In genomic region chr1:203085528-203086406, GRCh38 we compare ENCODE assay signal across 17 cellular contexts. TPM values are rescaled to one million over a fixed set of nuclear protein-coding genes. Genes with fewer than 3 reads are reported as not detected.
A peak's percentile ranks its signal among the peaks of the same experiment; 100 is the strongest.
DNase-seq lines count a peak whose midpoint lies in the region; ATAC-seq and TF ChIP-seq lines count a peak whose summit lies in the region.
"Had no signal": no experiment of that assay in that cellular context is flagged by ENCODE, and none has a peak within 500 bp of the region (broad histone marks: within the 10 kb centered on the region; RNA-seq: fewer than 3 reads in every experiment).

Gene MYOG (minus strand): TSS chr1:203086012. CDS start chr1:203085961, 51 bp downstream.

- H3K27ac Mint-ChIP-seq in brain (peak within 1 kb of the TSS in 4 of 5 experiments; percentile 9 to 86 (median 68)), nephron progenitor cell (peak within 1 kb of the TSS; percentile 52)
- H3K27ac Mint-ChIP-seq: activated T-helper 2 cell treated with anti-CD3 and anti-CD28 coated beads, Interferon-gamma antibody, Interleukin-2, Interleukin-4, amounts not matched to agents 10 μg/mL and 5 μg/mL and 100 μg/mL, durations not matched to agents 14 hours and 24 hours and 36 hours; CD8-positive, alpha-beta T cell had no signal

- no peaks in the 10 kb centered on the region for H3K9me3 Mint-ChIP-seq in brain
- H3K9me3 Mint-ChIP-seq in nephron progenitor cell: no peaks in the 10 kb centered on the region
- H3K9me3 Mint-ChIP-seq: activated T-helper 2 cell treated with anti-CD3 and anti-CD28 coated beads, Interferon-gamma antibody, Interleukin-2, Interleukin-4, amounts not matched to agents 10 μg/mL and 5 μg/mL and 100 μg/mL, durations not matched to agents 14 hours and 24 hours and 36 hours; CD8-positive, alpha-beta T cell had no signal

- no peak for ATAC-seq in GM18858 (IDR thresholded peaks at IDR 0.05; ENCODE audit: unreplicated experiment)
- ATAC-seq: CD8-positive, alpha-beta T cell had no signal

- H3K27me3 Mint-ChIP-seq in brain: peaks cover 9% of the 10 kb centered on the region
- H3K27me3 Mint-ChIP-seq in nephron progenitor cell (ENCODE audit: low read depth, poor library complexity): peaks cover 15% of the 10 kb centered on the region

- peaks cover 82% of the 10 kb centered on the region for H3K4me1 Mint-ChIP-seq in brain
- H3K4me1 Mint-ChIP-seq in nephron progenitor cell: peaks cover 74% of the 10 kb centered on the region

- peak; percentile 84 for DNase-seq in DMS 273 (lab: John Stamatoyannopoulos, UW; ENCODE audit: unreplicated experiment)
- DNase-seq in NCI-H1092 treated with DMSO at 0.1 percent for 48 hours (lab: John Stamatoyannopoulos, UW): peak; percentile 57
- DNase-seq in nephron progenitor cell: no peak
- no peak for DNase-seq in posterior vena cava (ENCODE audit: low spot score)
- DNase-seq in nucleus accumbens (lab: John Stamatoyannopoulos, UW): no peak
- no peak for DNase-seq in SHP77 (lab: John Stamatoyannopoulos, UW)
- DNase-seq: CD8-positive, alpha-beta T cell; effector CD4-positive, alpha-beta T cell; EL; hippocampal formation; MM.1S; NCI-H2029 treated with DMSO at 0.1 percent for 48 hours; SW 1271 had no signal

- intact Hi-C loops in posterior vena cava (cut with DNase I): no loop called here

- peaks cover 4% of the 10 kb centered on the region for H3K36me3 Mint-ChIP-seq in brain
- no peaks in the 10 kb centered on the region for H3K36me3 Mint-ChIP-seq in nephron progenitor cell (ENCODE audit: low read depth)
- H3K36me3 Mint-ChIP-seq: CD8-positive, alpha-beta T cell had no signal

- peak within 1 kb of the TSS in 2 of 5 experiments; percentile 75 to 83 for H3K4me3 Mint-ChIP-seq in brain
- H3K4me3 Mint-ChIP-seq in nephron progenitor cell: peak within 1 kb of the TSS; percentile 12
- H3K4me3 Mint-ChIP-seq: CD8-positive, alpha-beta T cell had no signal

- TF ChIP-seq CTCF in brain (conservative IDR thresholded peaks at IDR 0.05) (no peak), nephron progenitor cell (IDR thresholded peaks at IDR 0.05) (no peak)

RNA-seq across cellular contexts. Expression of gene MYOG, which starts in this region (rescaled TPM):
- polyA plus RNA-seq in brain (ENCODE audit: insufficient read depth, low read depth, low replicate concordance): not detected
- total RNA-seq in posterior vena cava: not detected
- total RNA-seq: activated T-helper 2 cell treated with anti-CD3 and anti-CD28 coated beads, Interferon-gamma antibody, Interleukin-2, Interleukin-4, amounts not matched to agents 10 μg/mL and 5 μg/mL and 100 μg/mL, durations not matched to agents 14 hours and 24 hours and 36 hours; CD8-positive, alpha-beta T cell; RPMI7951 had no signal

Comparison
In these comparisons a context has a peak if more than half of its experiments do, and no peak if none do; other contexts are left out.
1. DNase-seq: peak in DMS 273 (single experiment) and NCI-H1092 treated with DMSO at 0.1 percent for 48 hours (single experiment); none in nephron progenitor cell (single experiment), posterior vena cava (single experiment), nucleus accumbens (0 of 56) and SHP77 (0 of 2).